ENCODE assay signal across 8 cellular contexts in genomic region chr12:105235747-105236476, GRCh38. TPM values are rescaled to one million over a fixed set of nuclear protein-coding genes. Genes with fewer than 3 reads are reported as not detected.
DNase-seq lines count a peak whose midpoint lies in the region; ATAC-seq and TF ChIP-seq lines count a peak whose summit lies in the region.

APPL2 (minus strand) TSS chr12:105236174; CDS start chr12:105236012, 162 bp downstream.

- 0 to 1% methylated on average over 16 to 34 of the region's 77 CpGs for WGBS in testis, 2 donors

- no peaks in the 10 kb centered on the region for H4K20me1 ChIP-seq in osteoblast (ENCODE audit: insufficient read depth, low read length)

- peaks cover 50% of the 10 kb centered on the region for H3K4me1 Mint-ChIP-seq in activated naive CD8-positive, alpha-beta T cell (ENCODE audit: low read depth)

- no peaks in the 10 kb centered on the region for H3K9me3 Mint-ChIP-seq in activated naive CD8-positive, alpha-beta T cell (ENCODE audit: low read depth)

- H3K36me3 ChIP-seq in osteoblast (ENCODE audit: insufficient read depth, low read length) (no peaks in the 10 kb centered on the region), testis (ENCODE audit: low read depth, missing control alignments) (no peaks in the 10 kb centered on the region)

- TF ChIP-seq POLR2A in testis (IDR thresholded peaks at IDR 0.05): peak; percentile 5

- peak within 1 kb of the TSS; percentile 94 for H3K4me2 ChIP-seq in osteoblast (ENCODE audit: insufficient read depth, low read length)

- H3K4me1 ChIP-seq in osteoblast (ENCODE audit: insufficient read depth, low read length): peaks cover 45% of the 10 kb centered on the region
- peaks cover 41% of the 10 kb centered on the region for H3K4me1 ChIP-seq in testis

- H3K36me3 Mint-ChIP-seq in activated naive CD8-positive, alpha-beta T cell: no peaks in the 10 kb centered on the region

- peak; percentile 83 for ATAC-seq in HG02571 (IDR thresholded peaks at IDR 0.05; ENCODE audit: unreplicated experiment)

- H3K79me2 ChIP-seq in osteoblast (ENCODE audit: insufficient read depth, low read length): peaks cover 48% of the 10 kb centered on the region

- peak within 1 kb of the TSS; percentile 94 for H3K4me3 ChIP-seq in GM08714 (ENCODE audit: low read length)
- peak within 1 kb of the TSS; percentile 84 for H3K4me3 ChIP-seq in osteoblast (ENCODE audit: insufficient read depth, low read length)
- H3K4me3 ChIP-seq in testis: peak within 1 kb of the TSS; percentile 91 to 93

- peak; percentile 16 for TF ChIP-seq CTCF in osteoblast (IDR thresholded peaks at IDR 0.05; ENCODE audit: extremely low read depth, low read depth, low read length)
- peak; percentile 28 to 37 (median 29) for TF ChIP-seq CTCF in testis (IDR thresholded peaks at IDR 0.05)

- peak within 1 kb of the TSS; percentile 86 for H2AFZ ChIP-seq in osteoblast (ENCODE audit: low read length)

- H3K27ac ChIP-seq in osteoblast (ENCODE audit: low read depth, low read length): peak within 1 kb of the TSS; percentile 95
- H3K27ac ChIP-seq in testis: peak within 1 kb of the TSS; percentile 88 to 97

- DNase-seq in NCI-H1092 treated with DMSO at 0.1 percent for 48 hours (lab: John Stamatoyannopoulos, UW) (peak; percentile 85), SKM-1 treated with dmso at 0.1 percent for 144 hours (lab: John Stamatoyannopoulos, UW; ENCODE audit: unreplicated experiment) (peak; percentile 37), glomerular visceral epithelial cell (ENCODE audit: extremely low spot score) (peak; percentile 90), osteoblast (ENCODE audit: insufficient read length, low spot score, missing footprints) (peak; percentile 98), testis (peak; percentile 94)

- H3K4me3 Mint-ChIP-seq in activated naive CD8-positive, alpha-beta T cell: peak within 1 kb of the TSS; percentile 95

- no peaks in the 10 kb centered on the region for H3K27me3 Mint-ChIP-seq in activated naive CD8-positive, alpha-beta T cell

- intact Hi-C loops in testis (cut with DNase I; ENCODE audit: low total_unique reads): no loop called here

- H3K27ac Mint-ChIP-seq in activated naive CD8-positive, alpha-beta T cell: peak within 1 kb of the TSS; percentile 82

- H3K27me3 ChIP-seq in osteoblast (ENCODE audit: insufficient read depth, low read length) (no peaks in the 10 kb centered on the region), testis (no peaks in the 10 kb centered on the region)

- H3K9me3 ChIP-seq in osteoblast (ENCODE audit: low read depth, low read length) (no peaks in the 10 kb centered on the region), testis (no peaks in the 10 kb centered on the region)

RNA-seq across cellular contexts. Expression of gene APPL2, which starts in this region (rescaled TPM):
- total RNA-seq in osteoblast (67.0 and 91.3 TPM in 2 replicates), testis (100 to 1,000 TPM; 129 to 140 TPM)
- 70.9 TPM for polyA plus RNA-seq in testis (ENCODE audit: insufficient read depth, low read depth, low replicate concordance)

Comparison
In these comparisons a context has a peak if more than half of its experiments do, and no peak if none do; other contexts are left out.
1. Peak in every context shown above with its lines: DNase-seq, ATAC-seq, H3K4me3 ChIP-seq and H3K27ac ChIP-seq.
2. DNase-seq: peak in every context shown above with its lines; median percentile 98 in osteoblast; 94 in testis; 90 in glomerular visceral epithelial cell; 85 in NCI-H1092 treated with DMSO at 0.1 percent for 48 hours; 37 in SKM-1 treated with dmso at 0.1 percent for 144 hours.